7 cellular contexts compared by ENCODE assay signal in genomic region chr11:94812712-94813435, GRCh38. TPM values are rescaled to one million over a fixed set of nuclear protein-coding genes. Genes with fewer than 3 reads are reported as not detected.
DNase-seq lines count a peak whose midpoint lies in the region; ATAC-seq, FAIRE-seq and TF ChIP-seq lines count a peak whose summit lies in the region.
"Not testable (repeated sequence)": the region's sequence is repeated elsewhere in the genome, so short reads cannot be mapped to it uniquely, and the experiment has no call there.

No MANE protein-coding gene starts in this region.

- ATAC-seq in Right ventricle myocardium inferior: peak; percentile 26

- 96 to 100% methylated on average over 1 to 3 of the region's 4 CpGs for WGBS in endodermal cell (ENCODE audit: insufficient coverage in 1 of 2, insufficient read length in 1 of 2), 2 experiments
- WGBS in sigmoid colon, 2 donors: 96 to 98% methylated on average over 3 of the region's 4 CpGs

- peaks cover 21% of the 10 kb centered on the region for H3K36me3 ChIP-seq in astrocyte (ENCODE audit: insufficient read depth, low read length)
- peaks cover 82% of the 10 kb centered on the region for H3K36me3 ChIP-seq in endodermal cell (ENCODE audit: control insufficient read depth, insufficient read depth, low read length)
- not testable (repeated sequence) for H3K36me3 ChIP-seq in sigmoid colon

- H3K36me3 Mint-ChIP-seq in astrocyte (ENCODE audit: low read depth, unreplicated experiment): not testable (repeated sequence)
- peaks cover 69% of the 10 kb centered on the region for H3K36me3 Mint-ChIP-seq in endodermal cell (ENCODE audit: low read depth)
- peaks cover 43% of the 10 kb centered on the region for H3K36me3 Mint-ChIP-seq in mesothelial cell of epicardium

- not testable (repeated sequence) for H2AFZ ChIP-seq in astrocyte (ENCODE audit: low read depth, low read length)

- H3K4me1 Mint-ChIP-seq in astrocyte (ENCODE audit: low read depth, unreplicated experiment) (peaks cover 43% of the 10 kb centered on the region), endodermal cell (peaks cover 11% of the 10 kb centered on the region), mesothelial cell of epicardium (peaks cover 10% of the 10 kb centered on the region)

- not testable (repeated sequence) for TF ChIP-seq EP300 in sigmoid colon (IDR thresholded peaks at IDR 0.05)

- not testable (repeated sequence) for TF ChIP-seq CTCF in astrocyte (IDR thresholded peaks at IDR 0.05; ENCODE audit: insufficient read depth, low read depth, low read length); endodermal cell (conservative IDR thresholded peaks at IDR 0.05); mesothelial cell of epicardium (IDR thresholded peaks at IDR 0.05; ENCODE audit: unreplicated experiment); sigmoid colon (IDR thresholded peaks at IDR 0.05)

- peak; percentile 60 for DNase-seq in EH (ENCODE audit: low read depth)
- DNase-seq in NCI-H187 treated with DMSO at 0.1 percent for 48 hours (lab: John Stamatoyannopoulos, UW): peak; percentile 27
- peak; percentile 39 for DNase-seq in astrocyte (ENCODE audit: low read depth)
- DNase-seq in endodermal cell; Right ventricle myocardium inferior (ENCODE audit: missing footprints); mesothelial cell of epicardium (ENCODE audit: low spot score in 2 of 2, unreplicated experiment in 2 of 2); sigmoid colon: not testable (repeated sequence)

- not testable (repeated sequence) for H3K4me3 ChIP-seq in astrocyte (ENCODE audit: insufficient read depth, low read depth, low read length); sigmoid colon
- peak overlapping the region; percentile 54 for H3K4me3 ChIP-seq in endodermal cell (ENCODE audit: low read length)

- peak overlapping the region; percentile 59 for H3K4me2 ChIP-seq in astrocyte (ENCODE audit: low read length)

- H3K27me3 ChIP-seq in astrocyte (ENCODE audit: insufficient read depth, low read length); endodermal cell (ENCODE audit: control insufficient read depth, insufficient read depth, low read length, poor library complexity, severe bottlenecking); sigmoid colon: not testable (repeated sequence)

- H3K9me3 ChIP-seq in astrocyte (ENCODE audit: insufficient read depth, low read depth, low read length); sigmoid colon: not testable (repeated sequence)
- peaks cover 54% of the 10 kb centered on the region for H3K9me3 ChIP-seq in endodermal cell (ENCODE audit: control insufficient read depth, low read length)

- H3K4me3 Mint-ChIP-seq in astrocyte (ENCODE audit: unreplicated experiment): peak overlapping the region; percentile 2
- H3K4me3 Mint-ChIP-seq in endodermal cell, mesothelial cell of epicardium: not testable (repeated sequence)

- H3K27ac Mint-ChIP-seq in astrocyte (ENCODE audit: unreplicated experiment): peak overlapping the region; percentile 78
- H3K27ac Mint-ChIP-seq in endodermal cell: not testable (repeated sequence)
- peak overlapping the region; percentile 34 for H3K27ac Mint-ChIP-seq in mesothelial cell of epicardium

- H3K79me2 ChIP-seq in astrocyte (ENCODE audit: insufficient read depth, low read length): peaks cover 79% of the 10 kb centered on the region

- peak overlapping the region; percentile 49 for H3K9ac ChIP-seq in astrocyte (ENCODE audit: low read length)
- H3K9ac ChIP-seq in endodermal cell (ENCODE audit: extremely low read depth, low read length, poor library complexity, severe bottlenecking): not testable (repeated sequence)

- not testable (repeated sequence) for H4K20me1 ChIP-seq in astrocyte (ENCODE audit: insufficient read depth, low read length)

- H3K27me3 Mint-ChIP-seq in astrocyte (ENCODE audit: low read depth, unreplicated experiment); endodermal cell (ENCODE audit: insufficient read depth); mesothelial cell of epicardium (ENCODE audit: low read depth): not testable (repeated sequence)

- intact Hi-C loops in Right ventricle myocardium inferior (cut with DNase I): loop anchor here (5.0 kb wide), 1 partner anchor 34 kb away; no protein-coding TSS in a partner anchor
- intact Hi-C loops in sigmoid colon (cut with DNase I): loop anchor here (5.0 kb wide), 1 partner anchor 41 kb away; no protein-coding TSS in a partner anchor

- not testable (repeated sequence) for FAIRE-seq in astrocyte (lab: Jason Lieb, UNC)

- TF ChIP-seq POLR2A in sigmoid colon (IDR thresholded peaks at IDR 0.05): not testable (repeated sequence)

- H3K27ac ChIP-seq in astrocyte (ENCODE audit: low read depth, low read length) (peak overlapping the region; percentile 85), sigmoid colon (peak overlapping the region; percentile 56 to 83 (median 77))
- not testable (repeated sequence) for H3K27ac ChIP-seq in endodermal cell (ENCODE audit: low read depth, low read length)

- not testable (repeated sequence) for H3K9me3 Mint-ChIP-seq in astrocyte (ENCODE audit: unreplicated experiment)
- H3K9me3 Mint-ChIP-seq in endodermal cell: peaks cover 50% of the 10 kb centered on the region
- H3K9me3 Mint-ChIP-seq in mesothelial cell of epicardium: peaks cover 30% of the 10 kb centered on the region

- H3K4me1 ChIP-seq in astrocyte (ENCODE audit: insufficient read depth, low read length) (peaks cover 20% of the 10 kb centered on the region), sigmoid colon (peaks cover 0 to 92% (median 67%) of the 10 kb centered on the region in 4 donors)
- H3K4me1 ChIP-seq in endodermal cell (ENCODE audit: control insufficient read depth, insufficient read depth, low read length): not testable (repeated sequence)

RNA-seq across cellular contexts. Expression of gene AMOTL1, which starts 44.7 kb away (rescaled TPM):
- total RNA-seq in astrocyte: 46.1 and 47.8 TPM in 2 replicates
- total RNA-seq in endodermal cell: 10 to 100 TPM; 45.0 to 60.0 TPM
- polyA plus RNA-seq in endodermal cell (2013, experiment 1 of 2): 30.1 TPM
- 33.0 TPM for polyA plus RNA-seq in endodermal cell (2013, experiment 2 of 2)
- 53.5 TPM for total RNA-seq in Right ventricle myocardium inferior
- 77.0 to 78.5 TPM (median 77.8 TPM) in 3 replicates for total RNA-seq in mesothelial cell of epicardium
- 100 to 1,000 TPM in 3 of 4 donors, 10 to 100 TPM in 1; 96.3 to 161 (median 115) TPM for total RNA-seq in sigmoid colon
- polyA plus RNA-seq in sigmoid colon: 1 to 10 TPM in 2 of 3 donors, under 1 TPM in 1; 0.69 to 7.9 (median 1.8) TPM
